Comparison of ENCODE assay signal across 8 cellular contexts in the genomic region with DNA sequence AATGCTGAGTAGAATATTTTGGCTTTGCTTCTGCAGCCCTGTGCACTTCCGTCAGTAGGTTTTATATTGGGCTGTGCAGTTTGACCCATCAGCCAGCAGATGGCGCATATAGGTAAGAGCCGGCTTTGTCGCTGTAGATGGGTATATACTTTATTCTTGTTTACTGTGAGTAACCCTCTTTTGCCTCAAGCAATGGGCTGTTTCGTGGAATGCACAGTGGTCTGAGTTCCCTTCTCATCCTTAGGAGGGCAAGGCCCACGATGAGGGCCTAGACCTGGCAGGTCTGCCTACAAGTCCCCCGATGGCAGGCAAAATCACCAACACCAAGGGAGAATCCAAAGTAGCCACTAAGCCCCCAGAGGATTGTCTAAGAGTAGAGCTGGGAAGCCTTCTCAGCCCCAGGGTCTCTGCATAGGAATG.
DNase-seq lines count a peak whose midpoint lies in the region; ATAC-seq and TF ChIP-seq lines count a peak whose summit lies in the region.

No MANE protein-coding gene starts in this region.

- H3K4me2 ChIP-seq in neural progenitor cell, result no peak overlapping the region

- no peaks in the 10 kb centered on the region for H3K79me2 ChIP-seq in neural progenitor cell (ENCODE audit: low read depth)

- H3K36me3 Mint-ChIP-seq in neural progenitor cell, result no peaks in the 10 kb centered on the region

- H3K9me3 Mint-ChIP-seq in neural progenitor cell, result no peaks in the 10 kb centered on the region

- TF ChIP-seq CTCF in neural progenitor cell (IDR thresholded peaks at IDR 0.05), result peak; percentile 93

- H3K27ac ChIP-seq in neural progenitor cell, result no peak overlapping the region

- H3K36me3 ChIP-seq in neural progenitor cell, result no peaks in the 10 kb centered on the region

- no peak overlapping the region for H3K4me3 ChIP-seq in neural progenitor cell

- H3K4me1 ChIP-seq in neural progenitor cell, result no peaks in the 10 kb centered on the region

- no peaks in the 10 kb centered on the region for H3K9me3 ChIP-seq in neural progenitor cell (ENCODE audit: low read depth)

- DNase-seq in DMS 273 (lab: John Stamatoyannopoulos, UW; ENCODE audit: unreplicated experiment) (peak; percentile 90), NCI-H128 (lab: John Stamatoyannopoulos, UW; ENCODE audit: unreplicated experiment) (peak; percentile 27), SKM-1 (lab: John Stamatoyannopoulos, UW; ENCODE audit: unreplicated experiment) (peak; percentile 50), neural progenitor cell (ENCODE audit: low spot score) (peak; percentile 89), cerebellum (ENCODE audit: low spot score) (no peak)

- peaks cover 2% of the 10 kb centered on the region for H3K27me3 Mint-ChIP-seq in neural progenitor cell (ENCODE audit: insufficient read depth, low read depth)

- H4K20me1 ChIP-seq in neural progenitor cell (ENCODE audit: low read depth), result no peaks in the 10 kb centered on the region

- no peaks in the 10 kb centered on the region for H3F3A ChIP-seq in neural progenitor cell (ENCODE audit: low read depth)

- no peak overlapping the region for H3K27ac Mint-ChIP-seq in neural progenitor cell

- no peaks in the 10 kb centered on the region for H3K27me3 ChIP-seq in neural progenitor cell

- H3K9ac ChIP-seq in neural progenitor cell, result no peak overlapping the region

- H2AFZ ChIP-seq in neural progenitor cell (replicated peaks), result peak overlapping the region; percentile 87

- H3K4me3 Mint-ChIP-seq in neural progenitor cell, result no peak overlapping the region

- peak; percentile 98 for ATAC-seq in GM18870 (IDR thresholded peaks at IDR 0.05; ENCODE audit: unreplicated experiment)
- ATAC-seq in HG02970 (IDR thresholded peaks at IDR 0.05; ENCODE audit: low FRiP score, unreplicated experiment), result peak; percentile 95
- ATAC-seq in esophagus mucosa, result peak; percentile 83

- no peaks in the 10 kb centered on the region for H3K4me1 Mint-ChIP-seq in neural progenitor cell
